ENCODE assay signal across 24 cellular contexts in genomic region chr9:111949919-111950318, GRCh38. TPM values are rescaled to one million over a fixed set of nuclear protein-coding genes. Genes with fewer than 3 reads are reported as not detected.
DNase-seq lines count a peak whose midpoint lies in the region; ATAC-seq and TF ChIP-seq lines count a peak whose summit lies in the region.
"Had no signal": no experiment of that assay in that cellular context is flagged by ENCODE, and none has a peak within 500 bp of the region (broad histone marks: within the 10 kb centered on the region; RNA-seq: fewer than 3 reads in every experiment).

No MANE protein-coding gene starts in this region.

- TF ChIP-seq CTCF in PC-3 (conservative IDR thresholded peaks at IDR 0.05; ENCODE audit: low read depth, low read length) (no peak), vagina (IDR thresholded peaks at IDR 0.05) (no peak)

- H3K79me2 ChIP-seq in PC-3 (ENCODE audit: low read length): no peaks in the 10 kb centered on the region

- no peaks in the 10 kb centered on the region for H3F3A ChIP-seq in PC-3 (ENCODE audit: low read length, unreplicated experiment)

- H3K9me3 ChIP-seq in PC-3 (ENCODE audit: low read length): no peaks in the 10 kb centered on the region
- no peaks in the 10 kb centered on the region for H3K9me3 ChIP-seq in naive thymus-derived CD4-positive, alpha-beta T cell (ENCODE audit: control insufficient read depth in 2 of 3, low read length in 3 of 3)
- no peaks in the 10 kb centered on the region for H3K9me3 ChIP-seq in vagina
- H3K9me3 ChIP-seq: ovary had no signal

- H3K27me3 ChIP-seq in PC-3 (ENCODE audit: low read length) (no peaks in the 10 kb centered on the region), vagina (no peaks in the 10 kb centered on the region)
- H3K27me3 ChIP-seq in naive thymus-derived CD4-positive, alpha-beta T cell (ENCODE audit: control insufficient read depth in 2 of 2, insufficient read depth in 2 of 2, low read length in 2 of 2): no peaks in the 10 kb centered on the region
- H3K27me3 ChIP-seq: ovary had no signal

- H3K9me3 Mint-ChIP-seq in naive thymus-derived CD4-positive, alpha-beta T cell: no peaks in the 10 kb centered on the region
- H3K9me3 Mint-ChIP-seq in activated naive CD4-positive, alpha-beta T cell treated with anti-CD3 and anti-CD28 coated beads, Interleukin-2, amount 10 ng/mL, durations not matched to agents 7 days and 5 days: no peaks in the 10 kb centered on the region
- H3K9me3 Mint-ChIP-seq: activated B cell treated with CpG ODN at 0.5 μM for 24 hours; activated naive CD8-positive, alpha-beta T cell treated with anti-CD3 and anti-CD28 coated beads for 36 hours; natural killer cell treated with Interleukin-12 subunit alpha and Interleukin-12 subunit beta and Interleukin-15 and Interleukin-18, amount 100 ng/mL, for 72 hours; stimulated activated memory B cell treated with anti-CD40 and anti-IgM and Interleukin-4, amounts not matched to agents 10 μg/mL and 1 μg/mL and 100 μg/mL, for 72 hours had no signal

- H3K9ac ChIP-seq in PC-3 (ENCODE audit: low read length): no peak overlapping the region

- peaks cover 11 to 19% (median 14%) of the 10 kb centered on the region in 7 donors for H3K4me1 Mint-ChIP-seq in naive thymus-derived CD4-positive, alpha-beta T cell
- peaks cover 6% of the 10 kb centered on the region for H3K4me1 Mint-ChIP-seq in activated naive CD4-positive, alpha-beta T cell treated with anti-CD3 and anti-CD28 coated beads, Interleukin-2, amount 10 ng/mL, durations not matched to agents 7 days and 5 days

- peaks cover 0 to 12% (median 0%) of the 10 kb centered on the region in 5 donors for H3K27me3 Mint-ChIP-seq in naive thymus-derived CD4-positive, alpha-beta T cell
- H3K27me3 Mint-ChIP-seq in activated naive CD4-positive, alpha-beta T cell treated with anti-CD3 and anti-CD28 coated beads, Interleukin-2, amount 10 ng/mL, durations not matched to agents 7 days and 5 days: peaks cover 4% of the 10 kb centered on the region
- H3K27me3 Mint-ChIP-seq: activated B cell treated with CpG ODN at 0.5 μM for 24 hours; activated naive CD8-positive, alpha-beta T cell treated with anti-CD3 and anti-CD28 coated beads for 36 hours; CD4-positive, alpha-beta memory T cell; stimulated activated memory B cell treated with anti-CD40 and anti-IgM and Interleukin-4, amounts not matched to agents 10 μg/mL and 1 μg/mL and 100 μg/mL, for 72 hours had no signal

- no peak overlapping the region for H2AFZ ChIP-seq in PC-3 (ENCODE audit: low read length)

- H4K20me1 ChIP-seq in PC-3 (ENCODE audit: low read length): no peaks in the 10 kb centered on the region

- intact Hi-C loops in PC-3 (cut with micrococcal nuclease): no loop called here
- intact Hi-C loops in naive thymus-derived CD4-positive, alpha-beta T cell (cut with micrococcal nuclease): no loop called here
- intact Hi-C loops in vagina (cut with DNase I): no loop called here

- H3K4me3 Mint-ChIP-seq in naive thymus-derived CD4-positive, alpha-beta T cell: peak overlapping the region in 1 of 10 donors; percentile 30
- no peak overlapping the region for H3K4me3 Mint-ChIP-seq in activated naive CD4-positive, alpha-beta T cell treated with anti-CD3 and anti-CD28 coated beads, Interleukin-2, amount 10 ng/mL, durations not matched to agents 7 days and 5 days
- H3K4me3 Mint-ChIP-seq: activated B cell treated with CpG ODN at 0.5 μM for 24 hours; activated naive CD8-positive, alpha-beta T cell treated with anti-CD3 and anti-CD28 coated beads for 36 hours; CD4-positive, alpha-beta memory T cell; natural killer cell treated with Interleukin-12 subunit alpha and Interleukin-12 subunit beta and Interleukin-15 and Interleukin-18, amount 100 ng/mL, for 72 hours; stimulated activated memory B cell treated with anti-CD40 and anti-IgM and Interleukin-4, amounts not matched to agents 10 μg/mL and 1 μg/mL and 100 μg/mL, for 72 hours had no signal

- no peaks in the 10 kb centered on the region for H3K9me2 ChIP-seq in PC-3 (replicated peaks; ENCODE audit: low read length)

- no peak overlapping the region for H3K4me3 ChIP-seq in PC-3 (ENCODE audit: low read length)
- H3K4me3 ChIP-seq in naive thymus-derived CD4-positive, alpha-beta T cell (ENCODE audit: low read length): no peak overlapping the region
- no peak overlapping the region for H3K4me3 ChIP-seq in vagina
- H3K4me3 ChIP-seq: ovary had no signal

- POLR2A ChIA-PET in PC-3 (lab: Charles Lee; ENCODE audit: unreplicated experiment): no interaction called here
- POLR2A ChIA-PET in naive thymus-derived CD4-positive, alpha-beta T cell (lab: Charles Lee): interaction anchor here (0.7 kb wide), 1 partner anchor 71 kb away, joined by 3 read pairs; no protein-coding TSS in a partner anchor

- DNase-seq in GM03348 (ENCODE audit: low spot score) (peak; percentile 50), PC-3 (peak; percentile 51), epithelial cell of prostate (ENCODE audit: low read depth, low spot score) (no peak), stromal cell of bone marrow (ENCODE audit: low read depth) (peak; percentile 44), vagina (ENCODE audit: extremely low spot score in 2 of 2) (no peak)
- no peak for DNase-seq in naive thymus-derived CD4-positive, alpha-beta T cell
- no peak for DNase-seq in activated naive CD4-positive, alpha-beta T cell treated with anti-CD3 and anti-CD28 coated beads, Interleukin-2, amount 10 ng/mL, durations not matched to agents 7 days and 5 days
- DNase-seq: activated B cell treated with CpG ODN at 0.5 μM for 24 hours; activated naive CD8-positive, alpha-beta T cell treated with anti-CD3 and anti-CD28 coated beads for 36 hours; AML-193; CD4-positive, alpha-beta memory T cell; GDM1; GOT3; midbrain; NCI-H1417; NCI-H2081; NCI-H446; ovary; SHP77; stimulated activated CD4-positive, alpha-beta T cell treated with anti-CD3 and anti-CD28 coated beads, Interleukin-4, amount 100 ng/mL, for 1 hour; T1000 had no signal

- H3K36me3 Mint-ChIP-seq in naive thymus-derived CD4-positive, alpha-beta T cell: peaks cover 0 to 4% (median 0%) of the 10 kb centered on the region in 5 donors
- no peaks in the 10 kb centered on the region for H3K36me3 Mint-ChIP-seq in activated naive CD4-positive, alpha-beta T cell treated with anti-CD3 and anti-CD28 coated beads, Interleukin-2, amount 10 ng/mL, durations not matched to agents 7 days and 5 days
- H3K36me3 Mint-ChIP-seq: activated naive CD8-positive, alpha-beta T cell treated with anti-CD3 and anti-CD28 coated beads for 36 hours; CD4-positive, alpha-beta memory T cell; natural killer cell treated with Interleukin-12 subunit alpha and Interleukin-12 subunit beta and Interleukin-15 and Interleukin-18, amount 100 ng/mL, for 72 hours; stimulated activated memory B cell treated with anti-CD40 and anti-IgM and Interleukin-4, amounts not matched to agents 10 μg/mL and 1 μg/mL and 100 μg/mL, for 72 hours had no signal

- BruUV-seq in PC-3 (replicated peaks; lab: Mats Ljungman, UMichigan): no TSS peak

- CTCF ChIA-PET in PC-3 (lab: Charles Lee): no interaction called here
- CTCF ChIA-PET in naive thymus-derived CD4-positive, alpha-beta T cell (lab: Charles Lee): no interaction called here
- CTCF ChIA-PET in activated naive CD4-positive, alpha-beta T cell treated with anti-CD3 and anti-CD28 coated beads, Interleukin-2, amount 10 ng/mL, durations not matched to agents 7 days and 5 days (lab: Charles Lee): no interaction called here

- H3K4me1 ChIP-seq in PC-3 (ENCODE audit: insufficient read depth, low read length) (peaks cover 6% of the 10 kb centered on the region; the same call in 1 of the 2 replicates), vagina (no peaks in the 10 kb centered on the region)
- H3K4me1 ChIP-seq in naive thymus-derived CD4-positive, alpha-beta T cell (ENCODE audit: control insufficient read depth in 2 of 2, insufficient read depth in 2 of 2, low read length in 2 of 2): no peaks in the 10 kb centered on the region

- no peak overlapping the region for H3K27ac ChIP-seq in PC-3 (ENCODE audit: low read length)
- peak overlapping the region; percentile 17 for H3K27ac ChIP-seq in epithelial cell of prostate
- H3K27ac ChIP-seq in naive thymus-derived CD4-positive, alpha-beta T cell (ENCODE audit: low read depth, low read length): no peak overlapping the region
- H3K27ac ChIP-seq in vagina: no peak overlapping the region
- H3K27ac ChIP-seq: HL-60, ovary had no signal

- TF ChIP-seq POLR2A in vagina (IDR thresholded peaks at IDR 0.05): no peak

- no peak for ATAC-seq in PC-3
- ATAC-seq in naive thymus-derived CD4-positive, alpha-beta T cell: no peak
- ATAC-seq: natural killer cell treated with Interleukin-12 subunit alpha and Interleukin-12 subunit beta and Interleukin-15 and Interleukin-18, amount 100 ng/mL, for 72 hours; stimulated activated memory B cell treated with anti-CD40 and anti-IgM and Interleukin-4, amounts not matched to agents 10 μg/mL and 1 μg/mL and 100 μg/mL, for 72 hours had no signal

- H3K27ac Mint-ChIP-seq in naive thymus-derived CD4-positive, alpha-beta T cell: no peak overlapping the region
- H3K27ac Mint-ChIP-seq in activated naive CD4-positive, alpha-beta T cell treated with anti-CD3 and anti-CD28 coated beads, Interleukin-2, amount 10 ng/mL, durations not matched to agents 7 days and 5 days: no peak overlapping the region
- H3K27ac Mint-ChIP-seq: activated B cell treated with CpG ODN at 0.5 μM for 24 hours; activated naive CD8-positive, alpha-beta T cell treated with anti-CD3 and anti-CD28 coated beads for 36 hours; CD4-positive, alpha-beta memory T cell; natural killer cell treated with Interleukin-12 subunit alpha and Interleukin-12 subunit beta and Interleukin-15 and Interleukin-18, amount 100 ng/mL, for 72 hours had no signal

- H3K4me2 ChIP-seq in PC-3 (ENCODE audit: low read length): no peak overlapping the region

- no peaks in the 10 kb centered on the region for H3K36me3 ChIP-seq in PC-3 (ENCODE audit: low read depth, low read length)
- no peaks in the 10 kb centered on the region for H3K36me3 ChIP-seq in naive thymus-derived CD4-positive, alpha-beta T cell (ENCODE audit: control insufficient read depth in 2 of 3, insufficient read depth in 3 of 3, low read length in 3 of 3)
- no peaks in the 10 kb centered on the region for H3K36me3 ChIP-seq in vagina
- H3K36me3 ChIP-seq: ovary had no signal

RNA-seq across cellular contexts. Expression of gene UGCG, which starts 53.3 kb away (rescaled TPM):
- total RNA-seq in PC-3 (2014; rRNA removed) (27.0 and 29.4 TPM in 2 replicates), vagina (33.1 TPM)
- 10 to 100 TPM; 21.1 to 40.9 (median 24.5) TPM for total RNA-seq in naive thymus-derived CD4-positive, alpha-beta T cell
- 10 to 100 TPM in 1 of 2 donors, 1 to 10 TPM in 1; 10.0 to 13.8 TPM for polyA plus RNA-seq in naive thymus-derived CD4-positive, alpha-beta T cell

Comparison
In these comparisons a context has a peak if more than half of its experiments do, and no peak if none do; other contexts are left out.
1. DNase-seq: peak in GM03348 (single experiment), PC-3 (single experiment) and stromal cell of bone marrow (single experiment); none in epithelial cell of prostate (single experiment), naive thymus-derived CD4-positive, alpha-beta T cell (0 of 9), activated naive CD4-positive, alpha-beta T cell treated with anti-CD3 and anti-CD28 coated beads, Interleukin-2, amount 10 ng/mL, durations not matched to agents 7 days and 5 days (single experiment) and vagina (0 of 2).